Comparison of ENCODE assay signal across 1 cellular context in genomic region chr9:37037744-37038640, GRCh38.
TF ChIP-seq lines count a peak whose summit lies in the region.

No MANE protein-coding gene starts in this region.

TF ChIP-seq in GM12878, 131 proteins besides CTCF, POLR2A, EP300 and RAD21 (continued from another document):
- TF ChIP-seq ZBTB33 (IDR thresholded peaks at IDR 0.05), result peak; percentile 63; the same call in 1 of the 2 replicates
- TF ChIP-seq SMAD5 (IDR thresholded peaks at IDR 0.05; ENCODE audit: low read depth), result peak; percentile 14; the same call in 1 of the 2 replicates
- TF ChIP-seq HDAC6 (IDR thresholded peaks at IDR 0.05; ENCODE audit: unreplicated experiment), result no peak
- no peak for TF ChIP-seq RBBP5 (conservative IDR thresholded peaks at IDR 0.05)
- TF ChIP-seq ZNF687 (IDR thresholded peaks at IDR 0.05), result peak; percentile 95
- TF ChIP-seq RB1 (IDR thresholded peaks at IDR 0.05; ENCODE audit: borderline replicate concordance), result no peak
- TF ChIP-seq, protein P1, sequence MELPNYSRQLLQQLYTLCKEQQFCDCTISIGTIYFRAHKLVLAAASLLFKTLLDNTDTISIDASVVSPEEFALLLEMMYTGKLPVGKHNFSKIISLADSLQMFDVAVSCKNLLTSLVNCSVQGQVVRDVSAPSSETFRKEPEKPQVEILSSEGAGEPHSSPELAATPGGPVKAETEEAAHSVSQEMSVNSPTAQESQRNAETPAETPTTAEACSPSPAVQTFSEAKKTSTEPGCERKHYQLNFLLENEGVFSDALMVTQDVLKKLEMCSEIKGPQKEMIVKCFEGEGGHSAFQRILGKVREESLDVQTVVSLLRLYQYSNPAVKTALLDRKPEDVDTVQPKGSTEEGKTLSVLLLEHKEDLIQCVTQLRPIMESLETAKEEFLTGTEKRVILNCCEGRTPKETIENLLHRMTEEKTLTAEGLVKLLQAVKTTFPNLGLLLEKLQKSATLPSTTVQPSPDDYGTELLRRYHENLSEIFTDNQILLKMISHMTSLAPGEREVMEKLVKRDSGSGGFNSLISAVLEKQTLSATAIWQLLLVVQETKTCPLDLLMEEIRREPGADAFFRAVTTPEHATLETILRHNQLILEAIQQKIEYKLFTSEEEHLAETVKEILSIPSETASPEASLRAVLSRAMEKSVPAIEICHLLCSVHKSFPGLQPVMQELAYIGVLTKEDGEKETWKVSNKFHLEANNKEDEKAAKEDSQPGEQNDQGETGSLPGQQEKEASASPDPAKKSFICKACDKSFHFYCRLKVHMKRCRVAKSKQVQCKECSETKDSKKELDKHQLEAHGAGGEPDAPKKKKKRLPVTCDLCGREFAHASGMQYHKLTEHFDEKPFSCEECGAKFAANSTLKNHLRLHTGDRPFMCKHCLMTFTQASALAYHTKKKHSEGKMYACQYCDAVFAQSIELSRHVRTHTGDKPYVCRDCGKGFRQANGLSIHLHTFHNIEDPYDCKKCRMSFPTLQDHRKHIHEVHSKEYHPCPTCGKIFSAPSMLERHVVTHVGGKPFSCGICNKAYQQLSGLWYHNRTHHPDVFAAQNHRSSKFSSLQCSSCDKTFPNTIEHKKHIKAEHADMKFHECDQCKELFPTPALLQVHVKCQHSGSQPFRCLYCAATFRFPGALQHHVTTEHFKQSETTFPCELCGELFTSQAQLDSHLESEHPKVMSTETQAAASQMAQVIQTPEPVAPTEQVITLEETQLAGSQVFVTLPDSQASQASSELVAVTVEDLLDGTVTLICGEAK (IDR thresholded peaks at IDR 0.05; ENCODE audit: borderline replicate concordance), result 0 out of 2 replicates have a peak, but pooled peaks have one; percentile 21
- TF ChIP-seq RAD51 (IDR thresholded peaks at IDR 0.05), result peak; percentile 21; the same call in 1 of the 2 replicates
- 0 out of 2 replicates have a peak, but pooled peaks have one; percentile 33 for TF ChIP-seq TCF3 (IDR thresholded peaks at IDR 0.05; ENCODE audit: borderline replicate concordance, insufficient read depth, low read depth, low read length)
- peak; percentile 16; the same call in 1 of the 2 replicates for TF ChIP-seq ZNF217 (IDR thresholded peaks at IDR 0.05)
- 0 out of 2 replicates have a peak, but pooled peaks have one; percentile 24 for TF ChIP-seq TAF1 (IDR thresholded peaks at IDR 0.05; ENCODE audit: borderline replicate concordance, low read depth, low read length)
- peak; percentile 25; the same call in 1 of the 2 replicates for TF ChIP-seq BACH1 (IDR thresholded peaks at IDR 0.05; ENCODE audit: borderline replicate concordance)
- TF ChIP-seq POLR2AphosphoS5 (IDR thresholded peaks at IDR 0.05; ENCODE audit: low read length), result peak; percentile 27; the same call in 1 of the 2 replicates
- 0 out of 2 replicates have a peak, but pooled peaks have one; percentile 13 for TF ChIP-seq NBN (IDR thresholded peaks at IDR 0.05)
- peak; percentile 31 for TF ChIP-seq USF1 (IDR thresholded peaks at IDR 0.05; ENCODE audit: borderline replicate concordance, extremely low read length, insufficient read depth, low read depth, low read length)
- TF ChIP-seq IKZF1 (conservative IDR thresholded peaks at IDR 0.05), result peak; percentile 58; the same call in 1 of the 2 replicates
- 0 out of 2 replicates have a peak, but pooled peaks have one; percentile 50 for TF ChIP-seq GATAD2B (conservative IDR thresholded peaks at IDR 0.05; ENCODE audit: low read depth)
- TF ChIP-seq, protein P2, sequence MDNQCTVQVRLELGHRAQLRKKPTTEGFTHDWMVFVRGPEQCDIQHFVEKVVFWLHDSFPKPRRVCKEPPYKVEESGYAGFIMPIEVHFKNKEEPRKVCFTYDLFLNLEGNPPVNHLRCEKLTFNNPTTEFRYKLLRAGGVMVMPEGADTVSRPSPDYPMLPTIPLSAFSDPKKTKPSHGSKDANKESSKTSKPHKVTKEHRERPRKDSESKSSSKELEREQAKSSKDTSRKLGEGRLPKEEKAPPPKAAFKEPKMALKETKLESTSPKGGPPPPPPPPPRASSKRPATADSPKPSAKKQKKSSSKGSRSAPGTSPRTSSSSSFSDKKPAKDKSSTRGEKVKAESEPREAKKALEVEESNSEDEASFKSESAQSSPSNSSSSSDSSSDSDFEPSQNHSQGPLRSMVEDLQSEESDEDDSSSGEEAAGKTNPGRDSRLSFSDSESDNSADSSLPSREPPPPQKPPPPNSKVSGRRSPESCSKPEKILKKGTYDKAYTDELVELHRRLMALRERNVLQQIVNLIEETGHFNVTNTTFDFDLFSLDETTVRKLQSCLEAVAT (IDR thresholded peaks at IDR 0.05), result peak; percentile 54; the same call in 1 of the 2 replicates
- TF ChIP-seq USF2 (IDR thresholded peaks at IDR 0.05; ENCODE audit: borderline replicate concordance, low read depth, low read length), result no peak; the same call in 1 of the 2 replicates
- TF ChIP-seq, protein P3, sequence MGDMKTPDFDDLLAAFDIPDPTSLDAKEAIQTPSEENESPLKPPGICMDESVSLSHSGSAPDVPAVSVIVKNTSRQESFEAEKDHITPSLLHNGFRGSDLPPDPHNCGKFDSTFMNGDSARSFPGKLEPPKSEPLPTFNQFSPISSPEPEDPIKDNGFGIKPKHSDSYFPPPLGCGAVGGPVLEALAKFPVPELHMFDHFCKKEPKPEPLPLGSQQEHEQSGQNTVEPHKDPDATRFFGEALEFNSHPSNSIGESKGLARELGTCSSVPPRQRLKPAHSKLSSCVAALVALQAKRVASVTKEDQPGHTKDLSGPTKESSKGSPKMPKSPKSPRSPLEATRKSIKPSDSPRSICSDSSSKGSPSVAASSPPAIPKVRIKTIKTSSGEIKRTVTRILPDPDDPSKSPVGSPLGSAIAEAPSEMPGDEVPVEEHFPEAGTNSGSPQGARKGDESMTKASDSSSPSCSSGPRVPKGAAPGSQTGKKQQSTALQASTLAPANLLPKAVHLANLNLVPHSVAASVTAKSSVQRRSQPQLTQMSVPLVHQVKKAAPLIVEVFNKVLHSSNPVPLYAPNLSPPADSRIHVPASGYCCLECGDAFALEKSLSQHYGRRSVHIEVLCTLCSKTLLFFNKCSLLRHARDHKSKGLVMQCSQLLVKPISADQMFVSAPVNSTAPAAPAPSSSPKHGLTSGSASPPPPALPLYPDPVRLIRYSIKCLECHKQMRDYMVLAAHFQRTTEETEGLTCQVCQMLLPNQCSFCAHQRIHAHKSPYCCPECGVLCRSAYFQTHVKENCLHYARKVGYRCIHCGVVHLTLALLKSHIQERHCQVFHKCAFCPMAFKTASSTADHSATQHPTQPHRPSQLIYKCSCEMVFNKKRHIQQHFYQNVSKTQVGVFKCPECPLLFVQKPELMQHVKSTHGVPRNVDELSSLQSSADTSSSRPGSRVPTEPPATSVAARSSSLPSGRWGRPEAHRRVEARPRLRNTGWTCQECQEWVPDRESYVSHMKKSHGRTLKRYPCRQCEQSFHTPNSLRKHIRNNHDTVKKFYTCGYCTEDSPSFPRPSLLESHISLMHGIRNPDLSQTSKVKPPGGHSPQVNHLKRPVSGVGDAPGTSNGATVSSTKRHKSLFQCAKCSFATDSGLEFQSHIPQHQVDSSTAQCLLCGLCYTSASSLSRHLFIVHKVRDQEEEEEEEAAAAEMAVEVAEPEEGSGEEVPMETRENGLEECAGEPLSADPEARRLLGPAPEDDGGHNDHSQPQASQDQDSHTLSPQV (IDR thresholded peaks at IDR 0.05), result 0 out of 2 replicates have a peak, but pooled peaks have one; percentile 25
- peak; percentile 10; the same call in 1 of the 2 replicates for TF ChIP-seq NR2C1 (IDR thresholded peaks at IDR 0.05)
- TF ChIP-seq PML (IDR thresholded peaks at IDR 0.05; ENCODE audit: low read length), result no peak
- peak in 1 of 2 experiments; percentile 75; a peak in 2 of 4 replicates for TF ChIP-seq BHLHE40 (IDR thresholded peaks at IDR 0.05; ENCODE audit: borderline replicate concordance in 1 of 2, low read depth in 2 of 2, low read length in 1 of 2)
- no peak; the same call in 1 of the 2 replicates for TF ChIP-seq DPF2 (IDR thresholded peaks at IDR 0.05)
- peak; percentile 52 for TF ChIP-seq MAX (IDR thresholded peaks at IDR 0.05; ENCODE audit: low read depth, low read length)
